ENCODE assay signal across 9 cellular contexts in genomic region chr17:49968380-49969133, GRCh38. TPM values are rescaled to one million over a fixed set of nuclear protein-coding genes. Genes with fewer than 3 reads are reported as not detected.
A peak's percentile ranks its signal among the peaks of the same experiment; 100 is the strongest.
DNase-seq lines count a peak whose midpoint lies in the region; ATAC-seq and TF ChIP-seq lines count a peak whose summit lies in the region.
"Had no signal": no experiment of that assay in that cellular context is flagged by ENCODE, and none has a peak within 500 bp of the region (broad histone marks: within the 10 kb centered on the region; RNA-seq: fewer than 3 reads in every experiment).

No MANE protein-coding gene starts in this region.

- peaks cover 55% of the 10 kb centered on the region for H3K27me3 ChIP-seq in CD8-positive, alpha-beta T cell (ENCODE audit: insufficient read depth, low read length)
- H3K27me3 ChIP-seq in GM23338 (ENCODE audit: insufficient read depth) = peaks cover 99% of the 10 kb centered on the region

- peak; percentile 77 for ATAC-seq in CD8-positive, alpha-beta T cell
- peak; percentile 53 for ATAC-seq in GM23338
- no peak for ATAC-seq in HG03378 (IDR thresholded peaks at IDR 0.05; ENCODE audit: unreplicated experiment)

- intact Hi-C loops in CD8-positive, alpha-beta T cell (cut with DNase I, micrococcal nuclease) = no loop called here
- intact Hi-C loops in activated CD4-positive, alpha-beta T cell treated with anti-CD3 and anti-CD28 coated beads, Interleukin-2, amount 10 ng/mL, durations not matched to agents 24 days and 14 days (cut with micrococcal nuclease) = loop anchor here (1.0 to 10.0 kb wide), 4 partner anchors 26 to 1354 kb away; partner anchors contain the start of genes HOXB13, HOXB7, HOXB8 and IGF2BP1

- peaks cover 60% of the 10 kb centered on the region for H3K4me1 Mint-ChIP-seq in CD8-positive, alpha-beta T cell (ENCODE audit: low read depth)
- H3K4me1 Mint-ChIP-seq in GM23338 (peaks cover 47% of the 10 kb centered on the region), mesothelial cell of epicardium (peaks cover 43% of the 10 kb centered on the region)
- peaks cover 30% of the 10 kb centered on the region for H3K4me1 Mint-ChIP-seq in activated CD4-positive, alpha-beta T cell treated with anti-CD3 and anti-CD28 coated beads, Interleukin-2, amount 10 ng/mL, durations not matched to agents 24 days and 14 days

- no peaks in the 10 kb centered on the region for H3K36me3 Mint-ChIP-seq in CD8-positive, alpha-beta T cell
- H3K36me3 Mint-ChIP-seq in GM23338 (ENCODE audit: low read depth) (no peaks in the 10 kb centered on the region; the same call in 2 of the 3 replicates), mesothelial cell of epicardium (no peaks in the 10 kb centered on the region)
- H3K36me3 Mint-ChIP-seq in activated CD4-positive, alpha-beta T cell treated with anti-CD3 and anti-CD28 coated beads, Interleukin-2, amount 10 ng/mL, durations not matched to agents 24 days and 14 days (ENCODE audit: low read depth) = peaks cover 4% of the 10 kb centered on the region

- POLR2A ChIA-PET in CD8-positive, alpha-beta T cell (lab: Charles Lee) = interaction anchor here (0.6 kb wide), 1 partner anchor 10 kb away, joined by 3 read pairs; no protein-coding TSS in a partner anchor

- H2AFZ ChIP-seq in GM23338 = peak overlapping the region; percentile 98

- TF ChIP-seq CTCF in CD8-positive, alpha-beta T cell (IDR thresholded peaks at IDR 0.05) = no peak
- TF ChIP-seq CTCF in GM23338 (conservative IDR thresholded peaks at IDR 0.05; ENCODE audit: low read depth in 2 of 2) (no peak), mesothelial cell of epicardium (IDR thresholded peaks at IDR 0.05; ENCODE audit: unreplicated experiment) (no peak)

- no peak overlapping the region for H3K27ac ChIP-seq in CD8-positive, alpha-beta T cell (ENCODE audit: low read depth, low read length)
- H3K27ac ChIP-seq in GM23338 (ENCODE audit: low read depth) = no peak overlapping the region

- H3K27ac Mint-ChIP-seq in CD8-positive, alpha-beta T cell = peak overlapping the region; percentile 41
- no peak overlapping the region for H3K27ac Mint-ChIP-seq in GM23338
- H3K27ac Mint-ChIP-seq in activated CD4-positive, alpha-beta T cell treated with anti-CD3 and anti-CD28 coated beads, Interleukin-2, amount 10 ng/mL, durations not matched to agents 24 days and 14 days = peak overlapping the region; percentile 56
- peak overlapping the region; percentile 96 for H3K27ac Mint-ChIP-seq in mesothelial cell of epicardium

- no peaks in the 10 kb centered on the region for H3K36me3 ChIP-seq in CD8-positive, alpha-beta T cell (ENCODE audit: insufficient read depth, low read length)
- no peaks in the 10 kb centered on the region for H3K36me3 ChIP-seq in GM23338 (ENCODE audit: insufficient read depth)

- peaks cover 28% of the 10 kb centered on the region for H4K20me1 ChIP-seq in GM23338 (replicated peaks; ENCODE audit: insufficient read depth)

- peak overlapping the region; percentile 91 for H3K4me3 Mint-ChIP-seq in CD8-positive, alpha-beta T cell
- H3K4me3 Mint-ChIP-seq in GM23338 (peak overlapping the region; percentile 91), mesothelial cell of epicardium (peak overlapping the region; percentile 86)
- H3K4me3 Mint-ChIP-seq in activated CD4-positive, alpha-beta T cell treated with anti-CD3 and anti-CD28 coated beads, Interleukin-2, amount 10 ng/mL, durations not matched to agents 24 days and 14 days = peak overlapping the region; percentile 87

- H3F3A ChIP-seq in GM23338 (replicated peaks; ENCODE audit: low read depth) = peaks cover 13% of the 10 kb centered on the region

- peaks cover 64% of the 10 kb centered on the region for H3K27me3 Mint-ChIP-seq in CD8-positive, alpha-beta T cell (ENCODE audit: low read depth)
- H3K27me3 Mint-ChIP-seq in GM23338 (ENCODE audit: insufficient read depth, low read depth, poor library complexity) (peaks cover 98% of the 10 kb centered on the region), mesothelial cell of epicardium (ENCODE audit: low read depth) (peaks cover 98% of the 10 kb centered on the region)
- H3K27me3 Mint-ChIP-seq in activated CD4-positive, alpha-beta T cell treated with anti-CD3 and anti-CD28 coated beads, Interleukin-2, amount 10 ng/mL, durations not matched to agents 24 days and 14 days = peaks cover 90% of the 10 kb centered on the region

- peak; percentile 41 to 83 (median 68) for DNase-seq in CD8-positive, alpha-beta T cell
- peak; percentile 98 for DNase-seq in GM23338 (ENCODE audit: low spot score)
- DNase-seq in NCI-H446 (lab: John Stamatoyannopoulos, UW) = peak; percentile 45 to 81
- peak; percentile 89 for DNase-seq in activated CD4-positive, alpha-beta T cell treated with anti-CD3 and anti-CD28 coated beads, Interleukin-2, amount 10 ng/mL, durations not matched to agents 24 days and 14 days
- DNase-seq in dermis microvascular lymphatic vessel endothelial cell (ENCODE audit: low read depth in 2 of 2) = peak; percentile 12 to 62
- DNase-seq in mesothelial cell of epicardium (ENCODE audit: low spot score in 2 of 2, unreplicated experiment in 2 of 2) = peak; percentile 66 to 81
- DNase-seq in stimulated activated CD8-positive, alpha-beta memory T cell treated with anti-CD3 and anti-CD28 coated beads, Interleukin-4, amount 100 ng/mL, for 24 hours (ENCODE audit: low read depth) = peak; percentile 60

- peak overlapping the region; percentile 76 for H3K4me3 ChIP-seq in CD8-positive, alpha-beta T cell (ENCODE audit: low read depth, low read length)
- H3K4me3 ChIP-seq in GM23338 = peak overlapping the region; percentile 65

- CTCF ChIA-PET in CD8-positive, alpha-beta T cell (lab: Charles Lee) = no interaction called here

- no peaks in the 10 kb centered on the region for H3K9me2 ChIP-seq in GM23338 (ENCODE audit: insufficient read depth)

- H3K9me3 ChIP-seq in CD8-positive, alpha-beta T cell (ENCODE audit: low read length) = no peaks in the 10 kb centered on the region

- no peaks in the 10 kb centered on the region for H3K9me3 Mint-ChIP-seq in CD8-positive, alpha-beta T cell
- H3K9me3 Mint-ChIP-seq in GM23338 (no peaks in the 10 kb centered on the region; the same call in 1 of the 3 replicates), mesothelial cell of epicardium (no peaks in the 10 kb centered on the region)
- H3K9me3 Mint-ChIP-seq in activated CD4-positive, alpha-beta T cell treated with anti-CD3 and anti-CD28 coated beads, Interleukin-2, amount 10 ng/mL, durations not matched to agents 24 days and 14 days = no peaks in the 10 kb centered on the region

- H3K4me1 ChIP-seq in CD8-positive, alpha-beta T cell (ENCODE audit: insufficient read depth, low read length) = peaks cover 66% of the 10 kb centered on the region
- peaks cover 38% of the 10 kb centered on the region for H3K4me1 ChIP-seq in GM23338 (ENCODE audit: insufficient read depth)

- no peaks in the 10 kb centered on the region for H3K79me2 ChIP-seq in GM23338 (replicated peaks; ENCODE audit: insufficient read depth)

- peak overlapping the region; percentile 84 for H3K4me2 ChIP-seq in GM23338

RNA-seq across cellular contexts. Expression of gene DLX4, which starts 0.4 kb away (rescaled TPM):
- under 1 TPM; 0.44 to 0.60 TPM for total RNA-seq in CD8-positive, alpha-beta T cell
- 0.10 and 0.58 TPM in 2 replicates for total RNA-seq in GM23338 (2014; rRNA removed; shearing (Covaris generic))
- polyA plus RNA-seq in GM23338 (2016; fragmentation: Nextera tagmentation; extraction: Ambion mirVana) = 0.79 and 0.80 TPM in 2 replicates
- total RNA-seq in activated CD4-positive, alpha-beta T cell treated with anti-CD3 and anti-CD28 coated beads, Interleukin-2, amount 10 ng/mL, durations not matched to agents 24 days and 14 days = 0.21 TPM in 1 of 2 replicates, not detected in the other
- total RNA-seq in dermis microvascular lymphatic vessel endothelial cell (not detected in 2 replicates), mesothelial cell of epicardium (2.6 to 2.8 TPM (median 2.7 TPM) in 3 replicates)

RNA-seq across cellular contexts. Expression of gene DLX3, which starts 26.5 kb away (rescaled TPM):
- total RNA-seq in CD8-positive, alpha-beta T cell = not detected
- total RNA-seq in GM23338 (2014; rRNA removed; shearing (Covaris generic)) = 0.14 TPM in 1 of 2 replicates, not detected in the other
- polyA plus RNA-seq in GM23338 (2016; fragmentation: Nextera tagmentation; extraction: Ambion mirVana) = 0.19 and 0.27 TPM in 2 replicates
- total RNA-seq in activated CD4-positive, alpha-beta T cell treated with anti-CD3 and anti-CD28 coated beads, Interleukin-2, amount 10 ng/mL, durations not matched to agents 24 days and 14 days = 0.12 TPM in 1 of 2 replicates, not detected in the other
- total RNA-seq in dermis microvascular lymphatic vessel endothelial cell (not detected in 2 replicates), mesothelial cell of epicardium (5.2 to 7.7 TPM (median 6.6 TPM) in 3 replicates)
- total RNA-seq: T-helper 2 cell treated with Interferon-gamma antibody and Interleukin-4, amounts not matched to agents 100 ng/mL and 5 ng/mL, for 36 hours had no signal

Comparison
In these comparisons a context has a peak if more than half of its experiments do, and no peak if none do; other contexts are left out.
1. DNase-seq: peak in every context shown above with its lines; median percentile 98 in GM23338; 89 in activated CD4-positive, alpha-beta T cell treated with anti-CD3 and anti-CD28 coated beads, Interleukin-2, amount 10 ng/mL, durations not matched to agents 24 days and 14 days; 74 in mesothelial cell of epicardium; 68 in CD8-positive, alpha-beta T cell; 63 in NCI-H446; 60 in stimulated activated CD8-positive, alpha-beta memory T cell treated with anti-CD3 and anti-CD28 coated beads, Interleukin-4, amount 100 ng/mL, for 24 hours; 37 in dermis microvascular lymphatic vessel endothelial cell.